ENCODE assay signal across 8 cellular contexts in the genomic region with DNA sequence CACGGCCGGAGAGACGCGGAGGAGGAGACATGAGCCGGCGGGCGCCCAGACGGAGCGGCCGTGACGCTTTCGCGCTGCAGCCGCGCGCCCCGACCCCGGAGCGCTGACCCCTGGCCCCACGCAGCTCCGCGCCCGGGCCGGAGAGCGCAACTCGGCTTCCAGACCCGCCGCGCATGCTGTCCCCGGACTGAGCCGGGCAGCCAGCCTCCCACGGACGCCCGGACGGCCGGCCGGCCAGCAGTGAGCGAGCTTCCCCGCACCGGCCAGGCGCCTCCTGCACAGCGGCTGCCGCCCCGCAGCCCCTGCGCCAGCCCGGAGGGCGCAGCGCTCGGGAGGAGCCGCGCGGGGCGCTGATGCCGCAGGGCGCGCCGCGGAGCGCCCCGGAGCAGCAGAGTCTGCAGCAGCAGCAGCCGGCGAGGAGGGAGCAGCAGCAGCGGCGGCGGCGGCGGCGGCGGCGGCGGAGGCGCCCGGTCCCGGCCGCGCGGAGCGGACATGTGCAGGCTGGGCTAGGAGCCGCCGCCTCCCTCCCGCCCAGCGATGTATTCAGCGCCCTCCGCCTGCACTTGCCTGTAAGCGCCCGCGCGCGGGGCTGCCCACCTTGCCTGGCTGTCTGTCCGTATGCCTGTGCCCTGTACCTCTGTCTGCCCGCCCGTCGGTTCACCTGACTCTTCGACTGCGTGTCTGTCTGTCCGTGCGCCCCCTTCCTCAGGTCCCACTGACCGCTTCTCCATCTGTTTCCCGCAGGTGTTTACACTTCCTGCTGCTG. TPM values are rescaled to one million over a fixed set of nuclear protein-coding genes. Genes with fewer than 3 reads are reported as not detected.
DNase-seq lines count a peak whose midpoint lies in the region; ATAC-seq and TF ChIP-seq lines count a peak whose summit lies in the region.

No MANE protein-coding gene starts in this region.

- H3K4me3 ChIP-seq in RWPE2 (ENCODE audit: severe bottlenecking) = peak overlapping the region; percentile 27
- peak overlapping the region; percentile 9 for H3K4me3 ChIP-seq in lung
- peak overlapping the region; percentile 42 to 49 for H3K4me3 ChIP-seq in testis

- H3K9me3 ChIP-seq in RWPE2 (ENCODE audit: severe bottlenecking) = no peaks in the 10 kb centered on the region
- H3K9me3 ChIP-seq in lung (ENCODE audit: control insufficient read depth in 2 of 2, insufficient read depth in 1 of 2, low read length in 1 of 2) = no peaks in the 10 kb centered on the region
- no peaks in the 10 kb centered on the region for H3K9me3 ChIP-seq in testis

- H3K27me3 ChIP-seq in RWPE2 (ENCODE audit: insufficient read depth, poor library complexity, severe bottlenecking) (peaks cover 18% of the 10 kb centered on the region), lung (ENCODE audit: control insufficient read depth, insufficient read depth) (no peaks in the 10 kb centered on the region), testis (no peaks in the 10 kb centered on the region)

- H3K4me1 ChIP-seq in RWPE2 (ENCODE audit: insufficient read depth, poor library complexity, severe bottlenecking) (no peaks in the 10 kb centered on the region), lung (ENCODE audit: control insufficient read depth in 2 of 2, insufficient read depth in 2 of 2, low read length in 2 of 2) (peaks cover 5 to 15% of the 10 kb centered on the region in 2 donors), testis (peaks cover 20% of the 10 kb centered on the region)

- ATAC-seq in HG02884 (IDR thresholded peaks at IDR 0.05; ENCODE audit: unreplicated experiment) (peak; percentile 26), RWPE2 (ENCODE audit: low read depth) (peak; percentile 13; the same call in 2 of the 3 replicates), lung (ENCODE audit: insufficient read depth, low FRiP score) (peak; percentile 27), HG03457 (IDR thresholded peaks at IDR 0.05; ENCODE audit: unreplicated experiment) (no peak)

- intact Hi-C loops in testis (cut with DNase I; ENCODE audit: low total_unique reads) = loop anchor here (10.0 kb wide), 1 partner anchor 485 kb away; no protein-coding TSS in a partner anchor

- TF ChIP-seq POLR2A in testis (IDR thresholded peaks at IDR 0.05) = no peak

- DNase-seq in NCI-H2029 (lab: John Stamatoyannopoulos, UW) (peak; percentile 54), NCI-H2029 treated with DMSO at 0.1 percent for 48 hours (lab: John Stamatoyannopoulos, UW) (no peak), RWPE2 (ENCODE audit: low spot score) (peak; percentile 74), dermis blood vessel endothelial cell (peak; percentile 37), lung (ENCODE audit: low spot score) (no peak), testis (peak; percentile 32)

- TF ChIP-seq CTCF in RWPE2 (IDR thresholded peaks at IDR 0.05; ENCODE audit: poor library complexity, severe bottlenecking) = no peak
- no peak for TF ChIP-seq CTCF in lung (IDR thresholded peaks at IDR 0.05; ENCODE audit: control extremely low read depth, extremely low read depth)
- no peak for TF ChIP-seq CTCF in testis (IDR thresholded peaks at IDR 0.05)

- no peaks in the 10 kb centered on the region for H3K36me3 ChIP-seq in RWPE2 (ENCODE audit: low read depth)
- H3K36me3 ChIP-seq in lung (ENCODE audit: control insufficient read depth in 2 of 2, insufficient read depth in 2 of 2, low read length in 2 of 2) = no peaks in the 10 kb centered on the region
- no peaks in the 10 kb centered on the region for H3K36me3 ChIP-seq in testis (ENCODE audit: low read depth, missing control alignments)

- H3K27ac ChIP-seq in RWPE2 (ENCODE audit: poor library complexity, severe bottlenecking) = no peak overlapping the region
- H3K27ac ChIP-seq in lung (ENCODE audit: low read depth in 1 of 2, low read length in 1 of 2) = no peak overlapping the region
- H3K27ac ChIP-seq in testis = no peak overlapping the region

- WGBS in lung, 2 donors = 0 to 1% methylated on average over 53 to 99 of the region's 99 CpGs
- WGBS in testis, 2 donors = 1% methylated on average over 25 to 63 of the region's 99 CpGs

RNA-seq across cellular contexts. Expression of gene FGF18, which starts 0.4 kb away (rescaled TPM):
- total RNA-seq in dermis blood vessel endothelial cell (not detected in 2 replicates), lung (1 to 10 TPM; 3.1 to 3.4 TPM), testis (under 1 TPM; 0.68 to 0.79 TPM)
- polyA plus RNA-seq in lung (1 to 10 TPM; 1.8 to 1.9 TPM), testis (ENCODE audit: insufficient read depth, low read depth, low replicate concordance) (1.6 TPM)

RNA-seq across cellular contexts. Expression of gene NPM1, which starts 32.2 kb away (rescaled TPM):
- 1,135 and 1,923 TPM in 2 replicates for total RNA-seq in dermis blood vessel endothelial cell
- 1,000 to 10,000 TPM in 1 of 2 donors, 100 to 1,000 TPM in 1; 601 to 1,763 TPM for total RNA-seq in lung
- polyA plus RNA-seq in lung = 1,000 to 10,000 TPM; 1,147 to 2,411 TPM
- 100 to 1,000 TPM; 398 to 430 TPM for total RNA-seq in testis
- 835 TPM for polyA plus RNA-seq in testis (ENCODE audit: insufficient read depth, low read depth, low replicate concordance)

Comparison
In these comparisons a context has a peak if more than half of its experiments do, and no peak if none do; other contexts are left out.
1. DNase-seq: peak in NCI-H2029 (single experiment), RWPE2 (single experiment), dermis blood vessel endothelial cell (single experiment) and testis (single experiment); none in NCI-H2029 treated with DMSO at 0.1 percent for 48 hours (single experiment) and lung (single experiment).
2. Peak in every context shown above with its lines, with median percentiles within 50 percentile points of each other: H3K4me3 ChIP-seq.